In genomic region chr19:3178973-3179738, GRCh38 we compare ENCODE assay signal across 9 cellular contexts. TPM values are rescaled to one million over a fixed set of nuclear protein-coding genes. Genes with fewer than 3 reads are reported as not detected.
A peak's percentile ranks its signal among the peaks of the same experiment; 100 is the strongest.
DNase-seq lines count a peak whose midpoint lies in the region; ATAC-seq and TF ChIP-seq lines count a peak whose summit lies in the region.
"Had no signal": no experiment of that assay in that cellular context is flagged by ENCODE, and none has a peak within 500 bp of the region (broad histone marks: within the 10 kb centered on the region; RNA-seq: fewer than 3 reads in every experiment).

No MANE protein-coding gene starts in this region.

- H3K36me3 Mint-ChIP-seq in activated B cell treated with CpG ODN at 0.5 μM for 24 hours (ENCODE audit: low read depth), result peaks cover 22% of the 10 kb centered on the region

- H3K9me3 ChIP-seq in liver (ENCODE audit: control insufficient read depth in 4 of 4, low read length in 3 of 4), result no peaks in the 10 kb centered on the region

- peaks cover 65% of the 10 kb centered on the region for H3K4me1 Mint-ChIP-seq in activated B cell treated with CpG ODN at 0.5 μM for 24 hours

- peak overlapping the region; percentile 95 for H3K27ac Mint-ChIP-seq in activated B cell treated with CpG ODN at 0.5 μM for 24 hours

- no peak for TF ChIP-seq RAD21 in liver (IDR thresholded peaks at IDR 0.05)

- no peaks in the 10 kb centered on the region for H3K36me3 ChIP-seq in liver (ENCODE audit: control insufficient read depth in 4 of 4, insufficient read depth in 3 of 4, low read depth in 1 of 4, low read length in 3 of 4)

- H3K4me1 ChIP-seq in liver (ENCODE audit: control insufficient read depth in 4 of 4, insufficient read depth in 4 of 4, low read length in 3 of 4), result peaks cover 0 to 2% (median under 1%) of the 10 kb centered on the region in 4 donors

- no peak for TF ChIP-seq CTCF in activated B cell treated with CpG ODN at 0.5 μM for 24 hours (IDR thresholded peaks at IDR 0.05)
- TF ChIP-seq CTCF in liver (IDR thresholded peaks at IDR 0.05; ENCODE audit: low read depth, low read length, missing input control), result no peak

- CTCF ChIA-PET in activated B cell treated with CpG ODN at 0.5 μM for 24 hours (lab: Charles Lee), result interaction anchor here (0.5 kb wide), 1 partner anchor 469 kb away, joined by 4 read pairs; no protein-coding TSS in a partner anchor

- POLR2A ChIA-PET in activated B cell treated with CpG ODN at 0.5 μM for 24 hours (lab: Charles Lee), result interaction anchor here (0.7 to 1.7 kb wide), 11 partner anchors 8 to 924 kb away, joined by 3 to 22 read pairs (median 4); partner anchors contain the start of genes DOHH and GADD45B

- H3K27ac ChIP-seq in liver (ENCODE audit: low read depth in 1 of 2, low read length in 2 of 2), result peak overlapping the region; percentile 67 to 69

- intact Hi-C loops in activated B cell treated with CpG ODN at 0.5 μM for 24 hours (cut with micrococcal nuclease), result loop anchor here (2.0 to 5.0 kb wide), 3 partner anchors 24 to 202 kb away; partner anchors contain the start of genes TLE5 and TLE6

- no peaks in the 10 kb centered on the region for H3K9me3 Mint-ChIP-seq in activated B cell treated with CpG ODN at 0.5 μM for 24 hours

- peak; percentile 18 for ATAC-seq in GM19397 (IDR thresholded peaks at IDR 0.05; ENCODE audit: unreplicated experiment)
- peak; percentile 4 for ATAC-seq in activated B cell treated with CpG ODN at 0.5 μM for 24 hours (ENCODE audit: low read depth)
- ATAC-seq in GM21447 (IDR thresholded peaks at IDR 0.05; ENCODE audit: unreplicated experiment), result no peak
- no peak for ATAC-seq in GM21619 (IDR thresholded peaks at IDR 0.05; ENCODE audit: unreplicated experiment)

- 81% methylated on average over 52 of the region's 52 CpGs for WGBS in liver

- peak overlapping the region in 2 of 3 donors; percentile 15 to 33 for H3K4me3 ChIP-seq in liver (ENCODE audit: low read depth in 1 of 3, low read length in 3 of 3)

- H3K27me3 ChIP-seq in liver (ENCODE audit: control insufficient read depth in 4 of 4, insufficient read depth in 4 of 4, low read length in 3 of 4), result no peaks in the 10 kb centered on the region

- DNase-seq in AML-193 (lab: John Stamatoyannopoulos, UW) (peak; percentile 13 to 40), activated B cell treated with CpG ODN at 0.5 μM for 24 hours (peak; percentile 65), activated gamma-delta T cell (lab: John Stamatoyannopoulos, UW) (no peak), germinal center (ENCODE audit: low spot score) (no peak)

- no peaks in the 10 kb centered on the region for H3K27me3 Mint-ChIP-seq in activated B cell treated with CpG ODN at 0.5 μM for 24 hours

- peak overlapping the region; percentile 92 for H3K4me3 Mint-ChIP-seq in activated B cell treated with CpG ODN at 0.5 μM for 24 hours

- no peak overlapping the region for H3K9ac ChIP-seq in liver (ENCODE audit: low read depth in 1 of 2, low read length in 2 of 2)

TF ChIP-seq in liver, 16 proteins besides CTCF, POLR2A, EP300 and RAD21:
- TF ChIP-seq SP1 (IDR thresholded peaks at IDR 0.05), result no peak
- TF ChIP-seq HNF4A (conservative IDR thresholded peaks at IDR 0.05), result no peak
- no peak for TF ChIP-seq FOXA1 (IDR thresholded peaks at IDR 0.05)
- no peak for TF ChIP-seq JUND (IDR thresholded peaks at IDR 0.05)
- no peak for TF ChIP-seq MAX (IDR thresholded peaks at IDR 0.05)
- no peak for TF ChIP-seq GABPA (IDR thresholded peaks at IDR 0.05 in 1 of 2, conservative IDR thresholded peaks at IDR 0.05 in 1 of 2)
- TF ChIP-seq TAF1 (conservative IDR thresholded peaks at IDR 0.05), result no peak
- no peak for TF ChIP-seq FOXA2 (IDR thresholded peaks at IDR 0.05)
TF ChIP-seq in liver: peak in this region for 0.

RNA-seq across cellular contexts. Expression of gene S1PR4, which starts 0.6 kb away (rescaled TPM):
- total RNA-seq in activated B cell treated with CpG ODN at 0.5 μM for 24 hours (27.3 and 29.7 TPM in 2 replicates), liver (10 to 100 TPM in 1 of 2 donors, 1 to 10 TPM in 1; 3.1 to 11.0 TPM)
- 1 to 10 TPM in 1 of 2 donors, under 1 TPM in 1; 0.93 to 1.2 TPM for polyA plus RNA-seq in liver

RNA-seq across cellular contexts. Expression of gene NCLN, which starts 6.6 kb away (rescaled TPM):
- 61.1 and 64.8 TPM in 2 replicates for total RNA-seq in activated B cell treated with CpG ODN at 0.5 μM for 24 hours
- 10 to 100 TPM; 29.5 to 42.6 TPM for total RNA-seq in liver
- 10 to 100 TPM; 34.2 to 50.8 TPM for polyA plus RNA-seq in liver

RNA-seq across cellular contexts. Expression of gene GNA15, which starts 43.3 kb away (rescaled TPM):
- 0.80 and 1.3 TPM in 2 replicates for total RNA-seq in activated B cell treated with CpG ODN at 0.5 μM for 24 hours
- total RNA-seq in liver, result 10 to 100 TPM in 1 of 2 donors, 1 to 10 TPM in 1; 1.6 to 10.4 TPM
- polyA plus RNA-seq in liver, result 1 to 10 TPM in 1 of 2 donors, under 1 TPM in 1; 0.11 to 1.2 TPM

RNA-seq across cellular contexts. Expression of gene CELF5, which starts 45.3 kb away (rescaled TPM):
- total RNA-seq in activated B cell treated with CpG ODN at 0.5 μM for 24 hours, result not detected in 2 replicates
- under 1 TPM; 0.19 to 0.33 TPM for total RNA-seq in liver
- under 1 TPM; 0.06 to 0.50 TPM for polyA plus RNA-seq in liver
- total RNA-seq: subcutaneous adipose tissue had no signal

Comparison
In these comparisons a context has a peak if more than half of its experiments do, and no peak if none do; other contexts are left out.
1. DNase-seq: peak in AML-193 (2 of 2) and activated B cell treated with CpG ODN at 0.5 μM for 24 hours (single experiment); none in activated gamma-delta T cell (single experiment) and germinal center (single experiment).
2. ATAC-seq: peak in GM19397 (single experiment) and activated B cell treated with CpG ODN at 0.5 μM for 24 hours (single experiment); none in GM21447 (single experiment) and GM21619 (single experiment).